In the genomic region with DNA sequence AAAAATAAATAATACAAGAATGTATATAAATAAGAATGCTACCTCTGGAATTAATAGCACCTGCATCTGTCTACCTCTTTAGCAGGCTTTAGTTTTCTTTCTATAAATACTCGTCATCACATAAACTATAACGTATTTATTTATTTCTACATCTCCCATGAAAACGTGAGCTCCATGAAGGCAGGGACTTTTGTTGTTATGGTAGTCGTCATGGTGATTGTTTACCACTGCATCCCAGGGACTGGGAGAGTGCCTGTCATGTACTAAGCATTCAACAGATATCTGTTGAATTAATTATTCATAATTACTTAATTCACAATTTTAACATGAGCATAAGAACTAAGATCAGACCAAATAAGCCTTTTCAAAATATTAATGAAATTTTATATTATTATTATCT, we compare ENCODE assay signal across 25 cellular contexts.
"Had no signal": no experiment of that assay in that cellular context is flagged by ENCODE, and none has a peak within 500 bp of the region (broad histone marks: within the 10 kb centered on the region; RNA-seq: fewer than 3 reads in every experiment).

No MANE protein-coding gene starts in this region.

- H3K9me3 Mint-ChIP-seq: stimulated activated memory B cell treated with anti-CD40 and anti-IgM and Interleukin-4, amounts not matched to agents 10 μg/mL and 1 μg/mL and 100 μg/mL, for 72 hours; type B pancreatic cell had no signal

- H3K27me3 Mint-ChIP-seq: naive thymus-derived CD8-positive, alpha-beta T cell; stimulated activated memory B cell treated with anti-CD40 and anti-IgM and Interleukin-4, amounts not matched to agents 10 μg/mL and 1 μg/mL and 100 μg/mL, for 72 hours had no signal

- H3K27ac Mint-ChIP-seq: naive thymus-derived CD8-positive, alpha-beta T cell; stimulated activated memory B cell treated with anti-CD40 and anti-IgM and Interleukin-4, amounts not matched to agents 10 μg/mL and 1 μg/mL and 100 μg/mL, for 72 hours; type B pancreatic cell had no signal

- H3K4me3 ChIP-seq: dorsolateral prefrontal cortex, gastrocnemius medialis, left lung, ovary, psoas muscle, skin epidermis, spleen, testis, tibial artery had no signal

- FAIRE-seq: colon had no signal

- ATAC-seq: esophagus mucosa; gastrocnemius medialis; left cardiac atrium; left lung; naive thymus-derived CD8-positive, alpha-beta T cell; psoas muscle; right cardiac atrium; stimulated activated memory B cell treated with anti-CD40 and anti-IgM and Interleukin-4, amounts not matched to agents 10 μg/mL and 1 μg/mL and 100 μg/mL, for 72 hours; stimulated activated naive CD8-positive, alpha-beta T cell treated with anti-CD3 and anti-CD28 coated beads, Interleukin-15, Interleukin-2, amounts not matched to agents 100 U/mL and 50 U/mL, for 24 hours had no signal

- H3K27me3 ChIP-seq: dorsolateral prefrontal cortex, gastrocnemius medialis, left lung, ovary, spleen, testis, tibial artery had no signal

- H3K36me3 ChIP-seq: gastrocnemius medialis, left lung, ovary, spleen, tibial artery had no signal

- H3K27ac ChIP-seq: epithelial cell of prostate, gastrocnemius medialis, left lung, ovary, psoas muscle, skin epidermis, spleen, testis, tibial artery had no signal

- H3K4me3 Mint-ChIP-seq: naive thymus-derived CD8-positive, alpha-beta T cell; stimulated activated memory B cell treated with anti-CD40 and anti-IgM and Interleukin-4, amounts not matched to agents 10 μg/mL and 1 μg/mL and 100 μg/mL, for 72 hours; type B pancreatic cell had no signal

- H3K36me3 Mint-ChIP-seq: naive thymus-derived CD8-positive, alpha-beta T cell; stimulated activated memory B cell treated with anti-CD40 and anti-IgM and Interleukin-4, amounts not matched to agents 10 μg/mL and 1 μg/mL and 100 μg/mL, for 72 hours; type B pancreatic cell had no signal

- H3K4me1 ChIP-seq: gastrocnemius medialis, left lung, psoas muscle, spleen, testis, tibial artery had no signal

- H3K4me1 Mint-ChIP-seq: naive thymus-derived CD8-positive, alpha-beta T cell; stimulated activated memory B cell treated with anti-CD40 and anti-IgM and Interleukin-4, amounts not matched to agents 10 μg/mL and 1 μg/mL and 100 μg/mL, for 72 hours had no signal

- DNase-seq: dorsolateral prefrontal cortex; effector CD4-positive, alpha-beta T cell; foreskin fibroblast; gastrocnemius medialis; head of caudate nucleus; left cardiac atrium; left lung; naive thymus-derived CD8-positive, alpha-beta T cell; occipital lobe; ovary; posterior cingulate gyrus; psoas muscle; right cardiac atrium; spleen; stimulated activated CD4-positive, alpha-beta T cell treated with anti-CD3 and anti-CD28 coated beads, Interleukin-4, amount 100 ng/mL, for 4 hours; stimulated activated naive CD8-positive, alpha-beta T cell treated with anti-CD3 and anti-CD28 coated beads, Interleukin-15, Interleukin-2, amounts not matched to agents 100 U/mL and 50 U/mL, for 24 hours; substantia nigra; testis; tibial artery had no signal
